In genomic region chr10:80465839-80466590, GRCh38 we compare ENCODE assay signal across 8 cellular contexts. TPM values are rescaled to one million over a fixed set of nuclear protein-coding genes. Genes with fewer than 3 reads are reported as not detected.
DNase-seq lines count a peak whose midpoint lies in the region; ATAC-seq and TF ChIP-seq lines count a peak whose summit lies in the region.

No MANE protein-coding gene starts in this region.

- no peaks in the 10 kb centered on the region for H3K9me3 Mint-ChIP-seq in chondrocyte (ENCODE audit: low read depth)

- ATAC-seq in GM19035 (IDR thresholded peaks at IDR 0.05; ENCODE audit: unreplicated experiment) (peak; percentile 40), GM18505 (IDR thresholded peaks at IDR 0.05; ENCODE audit: unreplicated experiment) (no peak)

- CTCF ChIA-PET in OCI-LY7 (lab: Charles Lee; ENCODE audit: unreplicated experiment): interaction anchor here (0.8 to 2.0 kb wide), 2 partner anchors 9 to 22 kb away, joined by 3 to 4 read pairs; no protein-coding TSS in a partner anchor

- DNase-seq in OCI-LY7 (ENCODE audit: low spot score): peak; percentile 43
- DNase-seq in chondrocyte (ENCODE audit: low spot score): no peak
- DNase-seq in sigmoid colon: no peak
- no peak for DNase-seq in NCI-H2171 treated with DMSO at 0.1 percent for 48 hours (lab: John Stamatoyannopoulos, UW)
- no peak for DNase-seq in GM03348 (ENCODE audit: low spot score)
- DNase-seq in SHP77 (lab: John Stamatoyannopoulos, UW): no peak

- TF ChIP-seq EP300 in sigmoid colon (IDR thresholded peaks at IDR 0.05): no peak

- no peak overlapping the region for H2AFZ ChIP-seq in OCI-LY7 (ENCODE audit: low read length)

- BruUV-seq in OCI-LY7 (replicated peaks; lab: Mats Ljungman, UMichigan): no TSS peak

- H4K20me1 ChIP-seq in OCI-LY7 (ENCODE audit: insufficient read depth, low read length): no peaks in the 10 kb centered on the region

- H3K4me1 Mint-ChIP-seq in chondrocyte (ENCODE audit: low read depth): peaks cover 58% of the 10 kb centered on the region

- no peak for TF ChIP-seq POLR2A in sigmoid colon (IDR thresholded peaks at IDR 0.05)
- no peak for TF ChIP-seq POLR2A in GM18505 (IDR thresholded peaks at IDR 0.05; ENCODE audit: borderline replicate concordance, extremely low read depth, insufficient read depth, insufficient read length)

- peak overlapping the region; percentile 53 for H3K4me3 ChIP-seq in OCI-LY7 (ENCODE audit: low read depth, low read length, poor library complexity, severe bottlenecking)
- no peak overlapping the region for H3K4me3 ChIP-seq in sigmoid colon

- H3K36me3 Mint-ChIP-seq in chondrocyte (ENCODE audit: low read depth): peaks cover 1% of the 10 kb centered on the region

- peaks cover 16% of the 10 kb centered on the region for H3K36me3 ChIP-seq in OCI-LY7 (ENCODE audit: insufficient read depth, low read length)
- H3K36me3 ChIP-seq in sigmoid colon: peaks cover 0 to 19% (median 0%) of the 10 kb centered on the region in 4 donors

- H3K27me3 ChIP-seq in sigmoid colon: no peaks in the 10 kb centered on the region

- 69 to 88% methylated on average over 10 of the region's 10 CpGs for WGBS in sigmoid colon, 2 donors

- H3K27ac ChIP-seq in OCI-LY7 (ENCODE audit: low read depth, low read length, poor library complexity, severe bottlenecking): peak overlapping the region; percentile 93
- peak overlapping the region; percentile 72 to 79 (median 74) for H3K27ac ChIP-seq in sigmoid colon

- no peaks in the 10 kb centered on the region for H3K9me2 ChIP-seq in OCI-LY7 (ENCODE audit: insufficient read depth, low read length)

- H3K79me2 ChIP-seq in OCI-LY7 (ENCODE audit: insufficient read depth, low read depth, low read length): peaks cover 99% of the 10 kb centered on the region

- peaks cover 97% of the 10 kb centered on the region for H3K4me1 ChIP-seq in OCI-LY7 (ENCODE audit: insufficient read depth, low read length, poor library complexity, severe bottlenecking)
- peaks cover 0 to 81% (median 74%) of the 10 kb centered on the region in 4 donors for H3K4me1 ChIP-seq in sigmoid colon

- peak overlapping the region; percentile 84 for H3K4me2 ChIP-seq in OCI-LY7 (ENCODE audit: low read length)

- TF ChIP-seq CTCF in OCI-LY7 (conservative IDR thresholded peaks at IDR 0.05; ENCODE audit: low read length): no peak
- no peak for TF ChIP-seq CTCF in chondrocyte (IDR thresholded peaks at IDR 0.05)
- no peak for TF ChIP-seq CTCF in sigmoid colon (IDR thresholded peaks at IDR 0.05)

- POLR2A ChIA-PET in OCI-LY7 (lab: Charles Lee): interaction anchor here (0.5 to 1.3 kb wide), 3 partner anchors 8 to 18 kb away, joined by 3 to 7 read pairs (median 3); no protein-coding TSS in a partner anchor

- no peak overlapping the region for H3K4me3 Mint-ChIP-seq in chondrocyte (ENCODE audit: unreplicated experiment)

- intact Hi-C loops in OCI-LY7 (cut with micrococcal nuclease; ENCODE audit: unreplicated experiment) (loop anchor here (10.0 kb wide), 1 partner anchor 1221 kb away; no protein-coding TSS in a partner anchor), sigmoid colon (cut with DNase I) (no loop called here)

- H3K27ac Mint-ChIP-seq in chondrocyte (ENCODE audit: unreplicated experiment): peak overlapping the region; percentile 90

- no peaks in the 10 kb centered on the region for H3K27me3 Mint-ChIP-seq in chondrocyte (ENCODE audit: low read depth)

- H3K9me3 ChIP-seq in OCI-LY7 (ENCODE audit: low read length) (no peaks in the 10 kb centered on the region), sigmoid colon (no peaks in the 10 kb centered on the region)

RNA-seq across cellular contexts. Expression of gene TSPAN14, which starts 11.9 kb away (rescaled TPM):
- 15.5 and 17.0 TPM in 2 replicates for total RNA-seq in OCI-LY7 (2014; rRNA removed; shearing (Covaris generic))
- total RNA-seq in OCI-LY7 (2022) (33.4 and 33.6 TPM in 2 replicates), chondrocyte (23.0 to 57.4 TPM (median 53.8 TPM) in 3 replicates), sigmoid colon (10 to 100 TPM; 22.0 to 29.9 (median 23.9) TPM)
- polyA plus RNA-seq in sigmoid colon: 10 to 100 TPM; 12.0 to 67.3 (median 14.1) TPM

RNA-seq across cellular contexts. Expression of gene PRXL2A, which starts 57.7 kb away (rescaled TPM):
- total RNA-seq in OCI-LY7 (2014; rRNA removed; shearing (Covaris generic)): not detected in 2 replicates
- total RNA-seq in OCI-LY7 (2022) (not detected in 2 replicates), chondrocyte (47.4 to 86.9 TPM (median 83.9 TPM) in 3 replicates), sigmoid colon (10 to 100 TPM; 43.7 to 57.4 (median 50.9) TPM)
- 10 to 100 TPM; 33.3 to 63.5 (median 37.8) TPM for polyA plus RNA-seq in sigmoid colon

Comparison
In these comparisons a context has a peak if more than half of its experiments do, and no peak if none do; other contexts are left out.
1. RNA of gene PRXL2A, which starts 57.7 kb away (total RNA-seq): 47.4 to 86.9 TPM in chondrocyte and 43.7 to 57.4 TPM in sigmoid colon; not detected in OCI-LY7; every median in the first group is over 10 times any median in the second.